8 cellular contexts compared by ENCODE assay signal in the genomic region with DNA sequence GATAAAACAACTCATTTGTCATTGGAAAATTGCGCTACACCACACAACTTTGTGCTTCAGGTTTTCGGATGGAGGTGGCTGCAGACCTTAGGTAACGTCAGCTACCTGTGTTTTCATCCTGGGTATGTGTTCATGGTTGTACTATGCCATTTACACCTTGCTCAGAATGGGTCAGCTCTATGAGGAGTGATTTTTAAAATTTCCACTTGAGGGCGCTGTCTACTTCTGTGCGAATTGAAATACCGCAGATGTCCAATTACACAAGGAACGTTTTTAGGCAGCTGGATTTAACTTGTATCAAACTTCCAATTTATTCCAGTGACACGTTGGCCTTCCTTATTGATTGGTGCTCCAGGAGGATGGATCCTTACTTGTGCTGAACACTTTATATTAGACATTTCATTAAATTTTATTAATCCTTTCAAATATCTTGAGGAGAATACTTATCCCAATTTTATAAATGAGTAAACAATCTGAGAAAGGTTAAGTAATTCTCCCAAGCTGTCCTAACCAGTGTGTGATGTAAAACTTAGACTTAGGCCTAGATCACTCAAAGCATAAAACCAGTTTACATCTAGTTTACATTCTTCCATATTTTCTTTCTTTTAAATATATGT. TPM values are rescaled to one million over a fixed set of nuclear protein-coding genes. Genes with fewer than 3 reads are reported as not detected.
DNase-seq lines count a peak whose midpoint lies in the region; ATAC-seq and TF ChIP-seq lines count a peak whose summit lies in the region.

No MANE protein-coding gene starts in this region.

- 4% methylated on average over 8 of the region's 8 CpGs for WGBS in lung, 2 donors

- H3K27me3 ChIP-seq in lung (ENCODE audit: control insufficient read depth, insufficient read depth): no peaks in the 10 kb centered on the region

- no peak overlapping the region for H3K4me3 ChIP-seq in lung

- no peaks in the 10 kb centered on the region for H3K4me1 ChIP-seq in lung (ENCODE audit: control insufficient read depth in 2 of 2, insufficient read depth in 2 of 2, low read length in 2 of 2)

- H3K9me3 ChIP-seq in lung (ENCODE audit: control insufficient read depth in 2 of 2, insufficient read depth in 1 of 2, low read length in 1 of 2): no peaks in the 10 kb centered on the region

- peak; percentile 69 for TF ChIP-seq CTCF in GM12873 (IDR thresholded peaks at IDR 0.05; ENCODE audit: insufficient read depth, low read depth, low read length, missing control alignments)
- TF ChIP-seq CTCF in lung (IDR thresholded peaks at IDR 0.05; ENCODE audit: control extremely low read depth, extremely low read depth): no peak

- H3K36me3 ChIP-seq in lung (ENCODE audit: control insufficient read depth in 2 of 2, insufficient read depth in 2 of 2, low read length in 2 of 2): no peaks in the 10 kb centered on the region

- DNase-seq in A172 (ENCODE audit: low spot score) (peak; percentile 37), NCI-H2081 treated with DMSO at 0.1 percent for 48 hours (lab: John Stamatoyannopoulos, UW) (peak; percentile 33), astrocyte of the hippocampus (ENCODE audit: low read depth, low spot score) (peak; percentile 52), lung (ENCODE audit: low spot score) (no peak), GOT3 (lab: John Stamatoyannopoulos, UW) (no peak)
- no peak for DNase-seq in NK-92 treated with Interleukin-12 subunit alpha and Interleukin-12 subunit beta, amount 100 ng/mL, for 24 hours (lab: John Stamatoyannopoulos, UW)

- H3K27ac ChIP-seq in lung (ENCODE audit: low read depth in 1 of 2, low read length in 1 of 2): no peak overlapping the region

- peak; percentile 71 for ATAC-seq in HG02852 (IDR thresholded peaks at IDR 0.05; ENCODE audit: unreplicated experiment)
- ATAC-seq in lung (ENCODE audit: insufficient read depth, low FRiP score): peak; percentile 85

RNA-seq across cellular contexts. Expression of a gene that starts 23.4 kb away (rescaled TPM):
- 0.88 and 2.3 TPM in 2 replicates for total RNA-seq in A172 (2014; rRNA removed; shearing (Covaris generic))
- 1 to 10 TPM; 1.7 to 4.2 TPM for total RNA-seq in lung
- polyA plus RNA-seq in lung: 1 to 10 TPM in 1 of 2 donors, under 1 TPM in 1; 0.69 to 1.0 TPM

Comparison
In these comparisons a context has a peak if more than half of its experiments do, and no peak if none do; other contexts are left out.
1. DNase-seq: peak in A172 (single experiment), NCI-H2081 treated with DMSO at 0.1 percent for 48 hours (single experiment) and astrocyte of the hippocampus (single experiment); none in lung (single experiment), NK-92 treated with Interleukin-12 subunit alpha and Interleukin-12 subunit beta, amount 100 ng/mL, for 24 hours (single experiment) and GOT3 (single experiment).